In the genomic region with DNA sequence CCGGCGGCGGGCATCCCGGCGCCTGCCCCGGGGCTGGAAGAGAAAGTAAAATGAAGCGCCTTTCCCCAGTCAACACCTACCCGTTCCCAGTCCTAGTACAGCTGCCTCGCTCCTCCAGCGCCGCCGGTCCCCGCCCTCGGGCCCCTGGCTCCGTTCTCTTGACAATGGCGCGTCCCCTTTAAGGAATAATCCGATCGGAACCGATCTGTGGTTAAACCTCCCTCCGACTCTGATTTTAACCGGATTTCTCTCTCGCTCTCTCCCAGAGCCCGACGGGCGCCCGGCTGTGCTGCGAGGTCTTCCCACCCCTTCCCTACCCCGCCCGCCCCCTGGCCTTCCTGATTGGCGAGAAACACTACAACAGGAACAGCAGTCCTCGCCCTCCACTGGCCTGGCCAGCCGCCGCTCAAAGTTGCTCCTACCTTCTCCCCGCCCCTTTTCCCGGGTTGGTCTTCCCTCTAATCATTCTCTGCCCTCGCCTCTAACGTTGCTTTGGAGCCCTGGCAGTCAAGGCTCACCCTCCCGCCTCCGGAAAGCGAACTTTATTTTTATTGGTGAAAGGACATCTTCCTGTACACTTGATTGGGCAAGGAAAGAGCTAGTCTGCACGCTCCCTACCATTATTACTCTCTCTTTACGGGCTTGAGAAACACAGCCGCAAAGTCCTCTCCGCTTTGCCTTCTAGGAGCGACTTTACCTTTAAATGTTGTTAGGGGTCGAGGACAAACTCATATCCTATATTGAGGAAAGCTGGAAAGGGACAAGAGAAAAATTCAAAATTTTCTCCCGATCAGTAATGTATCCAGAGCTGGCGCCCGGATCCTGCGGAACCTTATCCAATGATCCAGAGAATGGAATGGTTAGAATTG, we compare ENCODE assay signal across 1 cellular context.
TF ChIP-seq lines count a peak whose summit lies in the region.

A gene (minus strand): TSS at position 282 of the 869 bp plus-strand sequence. CDS start 145,869 bp downstream, outside the sequence.

TF ChIP-seq in HepG2, 621 proteins besides CTCF, POLR2A, EP300 and RAD21 (continued from another document):
- TF ChIP-seq, protein P1, sequence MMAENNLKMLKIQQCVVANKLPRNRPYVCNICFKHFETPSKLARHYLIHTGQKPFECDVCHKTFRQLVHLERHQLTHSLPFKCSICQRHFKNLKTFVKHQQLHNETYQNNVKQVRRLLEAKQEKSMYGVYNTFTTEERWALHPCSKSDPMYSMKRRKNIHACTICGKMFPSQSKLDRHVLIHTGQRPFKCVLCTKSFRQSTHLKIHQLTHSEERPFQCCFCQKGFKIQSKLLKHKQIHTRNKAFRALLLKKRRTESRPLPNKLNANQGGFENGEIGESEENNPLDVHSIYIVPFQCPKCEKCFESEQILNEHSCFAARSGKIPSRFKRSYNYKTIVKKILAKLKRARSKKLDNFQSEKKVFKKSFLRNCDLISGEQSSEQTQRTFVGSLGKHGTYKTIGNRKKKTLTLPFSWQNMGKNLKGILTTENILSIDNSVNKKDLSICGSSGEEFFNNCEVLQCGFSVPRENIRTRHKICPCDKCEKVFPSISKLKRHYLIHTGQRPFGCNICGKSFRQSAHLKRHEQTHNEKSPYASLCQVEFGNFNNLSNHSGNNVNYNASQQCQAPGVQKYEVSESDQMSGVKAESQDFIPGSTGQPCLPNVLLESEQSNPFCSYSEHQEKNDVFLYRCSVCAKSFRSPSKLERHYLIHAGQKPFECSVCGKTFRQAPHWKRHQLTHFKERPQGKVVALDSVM (CRISPR knock-in tag; IDR thresholded peaks at IDR 0.05) = no peak
- TF ChIP-seq POLR2AphosphoS5 (IDR thresholded peaks at IDR 0.05; ENCODE audit: low read depth, low read length) = peak; percentile 91
- peak; percentile 95 for TF ChIP-seq NFYB (CRISPR knock-in tag; IDR thresholded peaks at IDR 0.05)
- TF ChIP-seq, protein P2, sequence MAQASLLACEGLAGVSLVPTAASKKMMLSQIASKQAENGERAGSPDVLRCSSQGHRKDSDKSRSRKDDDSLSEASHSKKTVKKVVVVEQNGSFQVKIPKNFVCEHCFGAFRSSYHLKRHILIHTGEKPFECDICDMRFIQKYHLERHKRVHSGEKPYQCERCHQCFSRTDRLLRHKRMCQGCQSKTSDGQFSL (CRISPR knock-in tag; IDR thresholded peaks at IDR 0.05) = no peak
- TF ChIP-seq SRSF4 (IDR thresholded peaks at IDR 0.05; ENCODE audit: low read depth, low read length, poor library complexity, severe bottlenecking) = no peak
- peak; percentile 29; the same call in 1 of the 2 replicates for TF ChIP-seq FOXK1 (CRISPR knock-in tag; IDR thresholded peaks at IDR 0.05; ENCODE audit: borderline replicate concordance, low read depth)
- TF ChIP-seq, protein P3, sequence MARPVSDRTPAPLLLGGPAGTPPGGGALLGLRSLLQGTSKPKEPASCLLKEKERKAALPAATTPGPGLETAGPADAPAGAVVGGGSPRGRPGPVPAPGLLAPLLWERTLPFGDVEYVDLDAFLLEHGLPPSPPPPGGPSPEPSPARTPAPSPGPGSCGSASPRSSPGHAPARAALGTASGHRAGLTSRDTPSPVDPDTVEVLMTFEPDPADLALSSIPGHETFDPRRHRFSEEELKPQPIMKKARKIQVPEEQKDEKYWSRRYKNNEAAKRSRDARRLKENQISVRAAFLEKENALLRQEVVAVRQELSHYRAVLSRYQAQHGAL (CRISPR knock-in tag; IDR thresholded peaks at IDR 0.05; ENCODE audit: not compliant biosample characterization) = no peak
- TF ChIP-seq ZNF354B (CRISPR knock-in tag; IDR thresholded peaks at IDR 0.05) = no peak
- TF ChIP-seq, protein P4, sequence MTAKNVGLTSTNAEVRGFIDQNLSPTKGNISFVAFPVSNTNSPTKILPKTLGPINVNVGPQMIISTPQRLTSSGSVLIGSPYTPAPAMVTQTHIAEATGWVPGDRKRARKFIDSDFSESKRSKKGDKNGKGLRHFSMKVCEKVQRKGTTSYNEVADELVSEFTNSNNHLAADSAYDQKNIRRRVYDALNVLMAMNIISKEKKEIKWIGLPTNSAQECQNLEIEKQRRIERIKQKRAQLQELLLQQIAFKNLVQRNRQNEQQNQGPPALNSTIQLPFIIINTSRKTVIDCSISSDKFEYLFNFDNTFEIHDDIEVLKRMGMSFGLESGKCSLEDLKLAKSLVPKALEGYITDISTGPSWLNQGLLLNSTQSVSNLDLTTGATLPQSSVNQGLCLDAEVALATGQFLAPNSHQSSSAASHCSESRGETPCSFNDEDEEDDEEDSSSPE (CRISPR knock-in tag; IDR thresholded peaks at IDR 0.05) = peak; percentile 35
- TF ChIP-seq ZFY (CRISPR knock-in tag; IDR thresholded peaks at IDR 0.05) = peak; percentile 3; the same call in 1 of the 2 replicates
- TF ChIP-seq MAFK (conservative IDR thresholded peaks at IDR 0.05 in 1 of 2, IDR thresholded peaks at IDR 0.05 in 1 of 2; ENCODE audit: low read length in 2 of 2) = no peak
- TF ChIP-seq, protein P5, sequence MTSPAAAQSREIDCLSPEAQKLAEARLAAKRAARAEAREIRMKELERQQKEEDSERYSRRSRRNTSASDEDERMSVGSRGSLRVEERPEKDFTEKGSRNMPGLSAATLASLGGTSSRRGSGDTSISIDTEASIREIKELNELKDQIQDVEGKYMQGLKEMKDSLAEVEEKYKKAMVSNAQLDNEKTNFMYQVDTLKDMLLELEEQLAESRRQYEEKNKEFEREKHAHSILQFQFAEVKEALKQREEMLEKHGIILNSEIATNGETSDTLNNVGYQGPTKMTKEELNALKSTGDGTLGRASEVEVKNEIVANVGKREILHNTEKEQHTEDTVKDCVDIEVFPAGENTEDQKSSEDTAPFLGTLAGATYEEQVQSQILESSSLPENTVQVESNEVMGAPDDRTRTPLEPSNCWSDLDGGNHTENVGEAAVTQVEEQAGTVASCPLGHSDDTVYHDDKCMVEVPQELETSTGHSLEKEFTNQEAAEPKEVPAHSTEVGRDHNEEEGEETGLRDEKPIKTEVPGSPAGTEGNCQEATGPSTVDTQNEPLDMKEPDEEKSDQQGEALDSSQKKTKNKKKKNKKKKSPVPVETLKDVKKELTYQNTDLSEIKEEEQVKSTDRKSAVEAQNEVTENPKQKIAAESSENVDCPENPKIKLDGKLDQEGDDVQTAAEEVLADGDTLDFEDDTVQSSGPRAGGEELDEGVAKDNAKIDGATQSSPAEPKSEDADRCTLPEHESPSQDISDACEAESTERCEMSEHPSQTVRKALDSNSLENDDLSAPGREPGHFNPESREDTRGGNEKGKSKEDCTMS (CRISPR knock-in tag; conservative IDR thresholded peaks at IDR 0.05) = no peak
- TF ChIP-seq, protein P6, sequence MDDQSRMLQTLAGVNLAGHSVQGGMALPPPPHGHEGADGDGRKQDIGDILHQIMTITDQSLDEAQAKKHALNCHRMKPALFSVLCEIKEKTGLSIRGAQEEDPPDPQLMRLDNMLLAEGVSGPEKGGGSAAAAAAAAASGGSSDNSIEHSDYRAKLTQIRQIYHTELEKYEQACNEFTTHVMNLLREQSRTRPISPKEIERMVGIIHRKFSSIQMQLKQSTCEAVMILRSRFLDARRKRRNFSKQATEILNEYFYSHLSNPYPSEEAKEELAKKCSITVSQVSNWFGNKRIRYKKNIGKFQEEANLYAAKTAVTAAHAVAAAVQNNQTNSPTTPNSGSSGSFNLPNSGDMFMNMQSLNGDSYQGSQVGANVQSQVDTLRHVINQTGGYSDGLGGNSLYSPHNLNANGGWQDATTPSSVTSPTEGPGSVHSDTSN (CRISPR knock-in tag; IDR thresholded peaks at IDR 0.05; ENCODE audit: borderline replicate concordance) = peak; percentile 91; the same call in 1 of the 2 replicates
- no peak for TF ChIP-seq ATRX (CRISPR knock-in tag; IDR thresholded peaks at IDR 0.05; ENCODE audit: borderline replicate concordance)
- no peak for TF ChIP-seq ZNF549 (CRISPR knock-in tag; IDR thresholded peaks at IDR 0.05)
- TF ChIP-seq, protein P7, sequence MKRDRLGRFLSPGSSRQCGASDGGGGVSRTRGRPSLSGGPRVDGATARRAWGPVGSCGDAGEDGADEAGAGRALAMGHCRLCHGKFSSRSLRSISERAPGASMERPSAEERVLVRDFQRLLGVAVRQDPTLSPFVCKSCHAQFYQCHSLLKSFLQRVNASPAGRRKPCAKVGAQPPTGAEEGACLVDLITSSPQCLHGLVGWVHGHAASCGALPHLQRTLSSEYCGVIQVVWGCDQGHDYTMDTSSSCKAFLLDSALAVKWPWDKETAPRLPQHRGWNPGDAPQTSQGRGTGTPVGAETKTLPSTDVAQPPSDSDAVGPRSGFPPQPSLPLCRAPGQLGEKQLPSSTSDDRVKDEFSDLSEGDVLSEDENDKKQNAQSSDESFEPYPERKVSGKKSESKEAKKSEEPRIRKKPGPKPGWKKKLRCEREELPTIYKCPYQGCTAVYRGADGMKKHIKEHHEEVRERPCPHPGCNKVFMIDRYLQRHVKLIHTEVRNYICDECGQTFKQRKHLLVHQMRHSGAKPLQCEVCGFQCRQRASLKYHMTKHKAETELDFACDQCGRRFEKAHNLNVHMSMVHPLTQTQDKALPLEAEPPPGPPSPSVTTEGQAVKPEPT (CRISPR knock-in tag; IDR thresholded peaks at IDR 0.05; ENCODE audit: low read depth) = no peak
- TF ChIP-seq DMAP1 (CRISPR knock-in tag; IDR thresholded peaks at IDR 0.05) = no peak
- no peak for TF ChIP-seq ZNF572 (CRISPR knock-in tag; IDR thresholded peaks at IDR 0.05)
- TF ChIP-seq KDM1A (CRISPR knock-in tag; IDR thresholded peaks at IDR 0.05) = no peak
